Comparison of ENCODE assay signal across 1 cellular context in genomic region chr2:75311993-75312392, GRCh38.
A peak's percentile ranks its signal among the peaks of the same experiment; 100 is the strongest.
TF ChIP-seq lines count a peak whose summit lies in the region.

No MANE protein-coding gene starts in this region.

TF ChIP-seq in GM12878, 131 proteins besides CTCF, POLR2A, EP300 and RAD21 (continued from another document):
- no peak for TF ChIP-seq PBX3 (IDR thresholded peaks at IDR 0.05; ENCODE audit: insufficient replicate concordance, low read depth, low read length)
- TF ChIP-seq KDM1A (IDR thresholded peaks at IDR 0.05; ENCODE audit: borderline replicate concordance): no peak
- TF ChIP-seq SRF (IDR thresholded peaks at IDR 0.05; ENCODE audit: low read depth in 2 of 2, low read length in 2 of 2): no peak
- peak; percentile 64 for TF ChIP-seq SKIL (IDR thresholded peaks at IDR 0.05; ENCODE audit: low read depth, poor library complexity, severe bottlenecking)
- TF ChIP-seq IRF3 (IDR thresholded peaks at IDR 0.05): no peak
- peak; percentile 37; the same call in 1 of the 2 replicates for TF ChIP-seq RELB (IDR thresholded peaks at IDR 0.05; ENCODE audit: low read depth)
- TF ChIP-seq NRF1 (conservative IDR thresholded peaks at IDR 0.05; ENCODE audit: low read depth, low read length): no peak
- TF ChIP-seq LARP7 (IDR thresholded peaks at IDR 0.05): 0 out of 2 replicates have a peak, but pooled peaks have one; percentile 64
- TF ChIP-seq PAX5 (IDR thresholded peaks at IDR 0.05; ENCODE audit: borderline replicate concordance, low read depth, low read length): peak; percentile 68; the same call in 1 of the 2 replicates
- TF ChIP-seq ZNF592 (IDR thresholded peaks at IDR 0.05): no peak
- TF ChIP-seq IKZF2 (IDR thresholded peaks at IDR 0.05): peak; percentile 79 to 86
- TF ChIP-seq SIN3A (IDR thresholded peaks at IDR 0.05; ENCODE audit: low read depth, low read length): no peak
- peak; percentile 74 for TF ChIP-seq RFX5 (IDR thresholded peaks at IDR 0.05; ENCODE audit: low read depth, low read length)
- peak; percentile 96 for TF ChIP-seq TCF12 (IDR thresholded peaks at IDR 0.05; ENCODE audit: low read depth, low read length)
- TF ChIP-seq MTA2 (IDR thresholded peaks at IDR 0.05; ENCODE audit: low read depth): peak; percentile 83
- TF ChIP-seq IKZF1 (conservative IDR thresholded peaks at IDR 0.05): peak; percentile 79
- no peak for TF ChIP-seq KLF5 (IDR thresholded peaks at IDR 0.05; ENCODE audit: partially characterized antibody)
- TF ChIP-seq TBL1XR1 (IDR thresholded peaks at IDR 0.05; ENCODE audit: low read depth, low read length): 0 out of 2 replicates have a peak, but pooled peaks have one; percentile 46
- peak; percentile 46 for TF ChIP-seq RELA (IDR thresholded peaks at IDR 0.05; ENCODE audit: borderline replicate concordance, partially characterized antibody)
- TF ChIP-seq PML (IDR thresholded peaks at IDR 0.05; ENCODE audit: low read length): no peak
- TF ChIP-seq SMC3 (IDR thresholded peaks at IDR 0.05; ENCODE audit: borderline replicate concordance, low read length): peak; percentile 73
- no peak for TF ChIP-seq MEF2A (IDR thresholded peaks at IDR 0.05; ENCODE audit: insufficient read depth, low read depth, low read length)
- no peak for TF ChIP-seq TAF1 (IDR thresholded peaks at IDR 0.05; ENCODE audit: borderline replicate concordance, low read depth, low read length)
- TF ChIP-seq SIX5 (IDR thresholded peaks at IDR 0.05; ENCODE audit: low read depth, low read length, severe bottlenecking): no peak
- TF ChIP-seq ZSCAN29 (IDR thresholded peaks at IDR 0.05): no peak
- peak; percentile 23; the same call in 1 of the 2 replicates for TF ChIP-seq CHD2 (IDR thresholded peaks at IDR 0.05; ENCODE audit: borderline replicate concordance, low read depth, low read length)
- TF ChIP-seq CREM (IDR thresholded peaks at IDR 0.05; ENCODE audit: low read depth): peak; percentile 51; the same call in 1 of the 2 replicates
